Comparison of ENCODE assay signal across 26 cellular contexts in the genomic region with DNA sequence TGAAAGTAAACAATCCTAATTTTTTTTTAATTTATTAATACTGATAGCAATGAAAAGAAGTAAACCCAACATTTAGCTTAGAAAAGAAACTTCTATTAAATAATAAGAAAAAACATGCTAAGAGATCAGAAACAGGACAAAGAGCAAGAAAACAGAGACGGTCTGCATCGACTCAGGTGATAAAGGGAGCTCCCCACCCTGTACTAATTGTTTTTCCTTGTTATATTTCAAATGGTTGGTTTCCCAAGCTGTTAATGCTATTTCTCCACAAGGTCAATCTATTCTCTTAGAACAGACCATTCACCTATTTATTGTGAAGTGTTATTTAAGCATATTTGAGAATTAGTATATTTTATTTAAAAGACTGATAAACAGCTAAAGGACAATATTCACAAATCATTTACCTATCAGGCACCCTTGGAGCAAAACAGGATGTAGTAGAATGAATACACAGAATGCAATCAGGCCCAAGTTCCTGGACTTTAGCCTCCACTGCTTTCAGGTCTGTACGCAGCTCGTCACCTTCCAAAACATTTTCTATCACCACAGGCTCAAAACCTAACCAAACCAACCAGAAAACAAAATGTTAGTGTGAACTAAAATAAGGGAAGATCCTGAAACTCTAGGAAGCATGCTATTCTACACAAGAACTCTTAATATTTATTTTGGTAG. TPM values are rescaled to one million over a fixed set of nuclear protein-coding genes. Genes with fewer than 3 reads are reported as not detected.
DNase-seq lines count a peak whose midpoint lies in the region; ATAC-seq, FAIRE-seq and TF ChIP-seq lines count a peak whose summit lies in the region.
"Had no signal": no experiment of that assay in that cellular context is flagged by ENCODE, and none has a peak within 500 bp of the region (broad histone marks: within the 10 kb centered on the region; RNA-seq: fewer than 3 reads in every experiment).

No MANE protein-coding gene starts in this region.

- peak; percentile 73 for DNase-seq in HT-29 (ENCODE audit: low spot score)
- DNase-seq in SW480 (ENCODE audit: low spot score): peak; percentile 39
- DNase-seq in left colon: peak; percentile 22 to 43
- peak; percentile 89 for DNase-seq in small intestine
- no peak for DNase-seq in upper lobe of right lung
- no peak for DNase-seq in Caco-2
- DNase-seq in natural killer cell treated with Interleukin-12 subunit alpha and Interleukin-12 subunit beta and Interleukin-15 and Interleukin-18, amount 100 ng/mL, for 72 hours (ENCODE audit: low spot score): no peak
- DNase-seq: activated CD8-positive, alpha-beta memory T cell treated with anti-CD3 and anti-CD28 coated beads for 24 hours; activated T-cell treated with anti-CD3 and anti-CD28 coated beads, Interleukin-2, amount 50 U/mL, for 72 hours; HFFc6; KG1; midbrain; NCI-H2081 treated with DMSO at 0.1 percent for 48 hours; NCI-H510A treated with DMSO at 0.1 percent for 48 hours; nucleus accumbens; OCI-M1; right cardiac atrium; SJCRH30; stimulated activated naive B cell treated with anti-CD40 and anti-IgM and Interleukin-4, amounts not matched to agents 10 μg/mL and 1 μg/mL and 100 μg/mL, for 72 hours; T-helper 17 cell; thyroid gland had no signal

- POLR2A ChIA-PET in Caco-2 (lab: Charles Lee): no interaction called here

- CTCF ChIA-PET in Caco-2 (lab: Charles Lee): interaction anchor here (0.6 to 1.1 kb wide), 3 partner anchors 158 to 1338 kb away, joined by 3 to 5 read pairs (median 4); partner anchors contain the start of gene ZCCHC4

- no peaks in the 10 kb centered on the region for H3K27me3 ChIP-seq in small intestine (ENCODE audit: control insufficient read depth in 2 of 2, insufficient read depth in 2 of 2, low read length in 2 of 2)
- no peaks in the 10 kb centered on the region for H3K27me3 ChIP-seq in upper lobe of right lung
- no peaks in the 10 kb centered on the region for H3K27me3 ChIP-seq in Caco-2 (replicated peaks; ENCODE audit: control insufficient read depth, insufficient read depth, low read length)
- H3K27me3 ChIP-seq: SJCRH30, thyroid gland had no signal

- BruUV-seq in Caco-2 (replicated peaks; lab: Mats Ljungman, UMichigan): no TSS peak

- WGBS in small intestine, 3 donors: 12 to 63% (median 30%) methylated on average over 4 of the region's 4 CpGs

- H3K4me1 ChIP-seq in small intestine (ENCODE audit: control insufficient read depth in 2 of 2, insufficient read depth in 1 of 2, low read depth in 1 of 2, low read length in 1 of 2): peaks cover 0 to 4% of the 10 kb centered on the region in 2 donors
- H3K4me1 ChIP-seq in upper lobe of right lung: peaks cover 7% of the 10 kb centered on the region
- H3K4me1 ChIP-seq in Caco-2: no peaks in the 10 kb centered on the region
- H3K4me1 ChIP-seq: SJCRH30 had no signal

- H3K9me3 ChIP-seq in small intestine (ENCODE audit: control insufficient read depth, low read depth) (no peaks in the 10 kb centered on the region), upper lobe of right lung (no peaks in the 10 kb centered on the region), Caco-2 (no peaks in the 10 kb centered on the region)
- H3K9me3 ChIP-seq: SJCRH30, thyroid gland had no signal

- no peak for TF ChIP-seq CTCF in upper lobe of right lung (IDR thresholded peaks at IDR 0.05)
- no peak for TF ChIP-seq CTCF in Caco-2 (IDR thresholded peaks at IDR 0.05; ENCODE audit: insufficient read depth in 1 of 2, low read depth in 1 of 2, low read length in 1 of 2, severe bottlenecking in 1 of 2, unreplicated experiment in 1 of 2)

- H3K4me1 Mint-ChIP-seq in Caco-2 (ENCODE audit: low read depth, unreplicated experiment): peaks cover 7% of the 10 kb centered on the region
- peaks cover 0 to 8% of the 10 kb centered on the region in 2 donors for H3K4me1 Mint-ChIP-seq in natural killer cell treated with Interleukin-12 subunit alpha and Interleukin-12 subunit beta and Interleukin-15 and Interleukin-18, amount 100 ng/mL, for 72 hours (ENCODE audit: low read depth in 2 of 2)

- intact Hi-C loops in left colon (cut with DNase I, micrococcal nuclease) (no loop called here), upper lobe of right lung (cut with DNase I) (no loop called here), Caco-2 (cut with micrococcal nuclease; ENCODE audit: unreplicated experiment) (no loop called here)

- ATAC-seq in left colon (peak; percentile 88), HG02571 (IDR thresholded peaks at IDR 0.05; ENCODE audit: unreplicated experiment) (no peak), upper lobe of right lung (no peak)
- no peak for ATAC-seq in natural killer cell treated with Interleukin-12 subunit alpha and Interleukin-12 subunit beta and Interleukin-15 and Interleukin-18, amount 100 ng/mL, for 72 hours
- ATAC-seq: activated T-cell treated with anti-CD3 and anti-CD28 coated beads, Interleukin-2, amount 50 U/mL, for 72 hours; right cardiac atrium; stimulated activated naive B cell treated with anti-CD40 and anti-IgM and Interleukin-4, amounts not matched to agents 10 μg/mL and 1 μg/mL and 100 μg/mL, for 72 hours; T-helper 17 cell had no signal

- no peaks in the 10 kb centered on the region for H3K9me3 Mint-ChIP-seq in Caco-2 (ENCODE audit: unreplicated experiment)
- H3K9me3 Mint-ChIP-seq in natural killer cell treated with Interleukin-12 subunit alpha and Interleukin-12 subunit beta and Interleukin-15 and Interleukin-18, amount 100 ng/mL, for 72 hours: no peaks in the 10 kb centered on the region
- H3K9me3 Mint-ChIP-seq: activated T-cell treated with anti-CD3 and anti-CD28 coated beads, Interleukin-2, amount 50 U/mL, for 72 hours; brain; HFFc6; stimulated activated naive B cell treated with anti-CD40 and anti-IgM and Interleukin-4, amounts not matched to agents 10 μg/mL and 1 μg/mL and 100 μg/mL, for 72 hours had no signal

- H3K36me3 Mint-ChIP-seq in Caco-2 (ENCODE audit: insufficient read depth, unreplicated experiment): peaks cover 1% of the 10 kb centered on the region
- H3K36me3 Mint-ChIP-seq in natural killer cell treated with Interleukin-12 subunit alpha and Interleukin-12 subunit beta and Interleukin-15 and Interleukin-18, amount 100 ng/mL, for 72 hours: peaks cover 11% of the 10 kb centered on the region

- no peak overlapping the region for H3K27ac Mint-ChIP-seq in Caco-2 (ENCODE audit: unreplicated experiment)
- H3K27ac Mint-ChIP-seq in natural killer cell treated with Interleukin-12 subunit alpha and Interleukin-12 subunit beta and Interleukin-15 and Interleukin-18, amount 100 ng/mL, for 72 hours: no peak overlapping the region
- H3K27ac Mint-ChIP-seq: activated naive CD8-positive, alpha-beta T cell; activated T-cell treated with anti-CD3 and anti-CD28 coated beads, Interleukin-2, amount 50 U/mL, for 72 hours; HFFc6; stimulated activated naive B cell treated with anti-CD40 and anti-IgM and Interleukin-4, amounts not matched to agents 10 μg/mL and 1 μg/mL and 100 μg/mL, for 72 hours; T-helper 17 cell had no signal

- H3K4me3 ChIP-seq in small intestine (ENCODE audit: low read depth in 1 of 2, low read length in 2 of 2) (no peak overlapping the region), upper lobe of right lung (no peak overlapping the region), Caco-2 (ENCODE audit: low read depth, low read length) (no peak overlapping the region)
- H3K4me3 ChIP-seq: SJCRH30, thyroid gland had no signal

- no peak overlapping the region for H3K4me3 Mint-ChIP-seq in Caco-2 (ENCODE audit: unreplicated experiment)
- H3K4me3 Mint-ChIP-seq in natural killer cell treated with Interleukin-12 subunit alpha and Interleukin-12 subunit beta and Interleukin-15 and Interleukin-18, amount 100 ng/mL, for 72 hours: no peak overlapping the region
- H3K4me3 Mint-ChIP-seq: activated naive CD8-positive, alpha-beta T cell; activated T-cell treated with anti-CD3 and anti-CD28 coated beads, Interleukin-2, amount 50 U/mL, for 72 hours; stimulated activated naive B cell treated with anti-CD40 and anti-IgM and Interleukin-4, amounts not matched to agents 10 μg/mL and 1 μg/mL and 100 μg/mL, for 72 hours; T-helper 17 cell had no signal

- peaks cover 2 to 5% of the 10 kb centered on the region in 2 donors for H3K36me3 ChIP-seq in small intestine (ENCODE audit: control insufficient read depth in 2 of 2, insufficient read depth in 2 of 2, low read length in 2 of 2)
- peaks cover 22% of the 10 kb centered on the region for H3K36me3 ChIP-seq in upper lobe of right lung
- no peaks in the 10 kb centered on the region for H3K36me3 ChIP-seq in Caco-2 (ENCODE audit: control insufficient read depth, insufficient read depth, low read length)
- H3K36me3 ChIP-seq: SJCRH30, thyroid gland had no signal

- peak; percentile 49 for FAIRE-seq in small intestine (lab: Jason Lieb, UNC)

- H3K27ac ChIP-seq in small intestine (ENCODE audit: low read depth in 1 of 2, low read length in 1 of 2) (peak overlapping the region; percentile 50 to 68), upper lobe of right lung (no peak overlapping the region)
- H3K27ac ChIP-seq: coronary artery, SJCRH30, thyroid gland, VCaP had no signal

- no peaks in the 10 kb centered on the region for H3K27me3 Mint-ChIP-seq in Caco-2 (ENCODE audit: insufficient read depth, unreplicated experiment)
- no peaks in the 10 kb centered on the region for H3K27me3 Mint-ChIP-seq in natural killer cell treated with Interleukin-12 subunit alpha and Interleukin-12 subunit beta and Interleukin-15 and Interleukin-18, amount 100 ng/mL, for 72 hours
- H3K27me3 Mint-ChIP-seq: activated naive CD8-positive, alpha-beta T cell; brain; stimulated activated naive B cell treated with anti-CD40 and anti-IgM and Interleukin-4, amounts not matched to agents 10 μg/mL and 1 μg/mL and 100 μg/mL, for 72 hours; T-helper 17 cell had no signal

RNA-seq across cellular contexts. Expression of gene SEPSECS, which starts 5.5 kb away (rescaled TPM):
- total RNA-seq in HT-29 (2014; rRNA removed; shearing (Covaris generic)): 0.86 and 2.4 TPM in 2 replicates
- total RNA-seq in left colon: 10 to 100 TPM; 11.1 to 17.7 TPM
- polyA plus RNA-seq in small intestine: 10 to 100 TPM in 2 of 3 donors, 1 to 10 TPM in 1; 5.7 to 23.0 (median 11.1) TPM
- 8.5 TPM for total RNA-seq in upper lobe of right lung
- 5.7 and 6.0 TPM in 2 replicates for total RNA-seq in Caco-2 (2022)
- total RNA-seq in natural killer cell treated with Interleukin-12 subunit alpha and Interleukin-12 subunit beta and Interleukin-15 and Interleukin-18, amount 100 ng/mL, for 72 hours: 10 to 100 TPM; 11.3 to 11.7 TPM

Comparison
In these comparisons a context has a peak if more than half of its experiments do, and no peak if none do; other contexts are left out.
1. DNase-seq: peak in HT-29 (single experiment), SW480 (single experiment), left colon (2 of 2) and small intestine (single experiment); none in upper lobe of right lung (single experiment), Caco-2 (0 of 2) and natural killer cell treated with Interleukin-12 subunit alpha and Interleukin-12 subunit beta and Interleukin-15 and Interleukin-18, amount 100 ng/mL, for 72 hours (single experiment).